ENCODE assay signal across 22 cellular contexts in genomic region chr6:143739341-143739851, GRCh38.
DNase-seq lines count a peak whose midpoint lies in the region; ATAC-seq, FAIRE-seq and TF ChIP-seq lines count a peak whose summit lies in the region.
"Had no signal": no experiment of that assay in that cellular context is flagged by ENCODE, and none has a peak within 500 bp of the region (broad histone marks: within the 10 kb centered on the region; RNA-seq: fewer than 3 reads in every experiment).

No MANE protein-coding gene starts in this region.

- no peak for TF ChIP-seq POLR2A in right lobe of liver (IDR thresholded peaks at IDR 0.05)

- WGBS in right lobe of liver (ENCODE audit: insufficient coverage, low coverage, low lambda C conversion rate, missing lambda C conversion rate), result 92% methylated on average over 7 of the region's 13 CpGs

- peaks cover 11% of the 10 kb centered on the region for H3K36me3 Mint-ChIP-seq in activated CD4-positive, alpha-beta T cell treated with anti-CD3 and anti-CD28 coated beads, Interleukin-2, amount 10 ng/mL, durations not matched to agents 24 days and 14 days (ENCODE audit: low read depth)
- H3K36me3 Mint-ChIP-seq in CD4-positive, CD25-positive, alpha-beta regulatory T cell, result peaks cover 14% of the 10 kb centered on the region
- H3K36me3 Mint-ChIP-seq in T-helper 1 cell treated with Interleukin-12 subunit alpha and Interleukin-12 subunit beta and Interleukin-4 antibody, amounts not matched to agents 30 μg/mL and 1 μg/mL, for 36 hours (ENCODE audit: low read depth), result peaks cover 6% of the 10 kb centered on the region

- H3K27ac Mint-ChIP-seq in activated CD4-positive, alpha-beta T cell treated with anti-CD3 and anti-CD28 coated beads, Interleukin-2, amount 10 ng/mL, durations not matched to agents 24 days and 14 days, result no peak overlapping the region
- peak overlapping the region in 1 of 3 donors; percentile 20 for H3K27ac Mint-ChIP-seq in CD4-positive, CD25-positive, alpha-beta regulatory T cell
- peak overlapping the region; percentile 76 for H3K27ac Mint-ChIP-seq in T-helper 1 cell treated with Interleukin-12 subunit alpha and Interleukin-12 subunit beta and Interleukin-4 antibody, amounts not matched to agents 30 μg/mL and 1 μg/mL, for 36 hours

- no peak for FAIRE-seq in frontal cortex (lab: Jason Lieb, UNC)
- FAIRE-seq: GM19239 had no signal

- intact Hi-C loops in activated CD4-positive, alpha-beta T cell treated with anti-CD3 and anti-CD28 coated beads, Interleukin-2, amount 10 ng/mL, durations not matched to agents 24 days and 14 days (cut with micrococcal nuclease), result no loop called here
- intact Hi-C loops in right lobe of liver (cut with DNase I), result no loop called here

- H3K4me3 ChIP-seq in CD4-positive, CD25-positive, alpha-beta regulatory T cell (ENCODE audit: low read depth, low read length), result peak overlapping the region; percentile 26
- H3K4me3 ChIP-seq in neutrophil (ENCODE audit: low read depth in 1 of 2, low read length in 1 of 2), result no peak overlapping the region
- no peak overlapping the region for H3K4me3 ChIP-seq in right lobe of liver
- H3K4me3 ChIP-seq: BLaER1 treated with 17β-estradiol and CSF1 and Interleukin-3, amounts not matched to agents 10 nM and 100 nM had no signal

- peaks cover 5% of the 10 kb centered on the region for H3K36me3 ChIP-seq in CD4-positive, CD25-positive, alpha-beta regulatory T cell (ENCODE audit: control insufficient read depth, insufficient read depth, low read length)
- H3K36me3 ChIP-seq in neutrophil (no peaks in the 10 kb centered on the region), right lobe of liver (no peaks in the 10 kb centered on the region)

- ATAC-seq in CD4-positive, CD25-positive, alpha-beta regulatory T cell (ENCODE audit: low read depth in 2 of 2), result peak; percentile 52 to 53
- ATAC-seq in right lobe of liver, result no peak

- H3K27me3 Mint-ChIP-seq in activated CD4-positive, alpha-beta T cell treated with anti-CD3 and anti-CD28 coated beads, Interleukin-2, amount 10 ng/mL, durations not matched to agents 24 days and 14 days, result no peaks in the 10 kb centered on the region
- no peaks in the 10 kb centered on the region for H3K27me3 Mint-ChIP-seq in CD4-positive, CD25-positive, alpha-beta regulatory T cell
- H3K27me3 Mint-ChIP-seq in T-helper 1 cell treated with Interleukin-12 subunit alpha and Interleukin-12 subunit beta and Interleukin-4 antibody, amounts not matched to agents 30 μg/mL and 1 μg/mL, for 36 hours (ENCODE audit: low read depth), result no peaks in the 10 kb centered on the region
- H3K27me3 Mint-ChIP-seq: CD8-positive, alpha-beta memory T cell had no signal

- no peaks in the 10 kb centered on the region for H3K27me3 ChIP-seq in CD4-positive, CD25-positive, alpha-beta regulatory T cell (ENCODE audit: control insufficient read depth, insufficient read depth, low read length)
- H3K27me3 ChIP-seq in neutrophil (no peaks in the 10 kb centered on the region), right lobe of liver (no peaks in the 10 kb centered on the region)
- H3K27me3 ChIP-seq: BLaER1 treated with 17β-estradiol and CSF1 and Interleukin-3, amounts not matched to agents 10 nM and 100 nM had no signal

- peaks cover 4% of the 10 kb centered on the region for H3K9me3 Mint-ChIP-seq in activated CD4-positive, alpha-beta T cell treated with anti-CD3 and anti-CD28 coated beads, Interleukin-2, amount 10 ng/mL, durations not matched to agents 24 days and 14 days
- peaks cover 0 to 1% (median 0%) of the 10 kb centered on the region in 7 donors for H3K9me3 Mint-ChIP-seq in CD4-positive, CD25-positive, alpha-beta regulatory T cell
- peaks cover 6% of the 10 kb centered on the region for H3K9me3 Mint-ChIP-seq in T-helper 1 cell treated with Interleukin-12 subunit alpha and Interleukin-12 subunit beta and Interleukin-4 antibody, amounts not matched to agents 30 μg/mL and 1 μg/mL, for 36 hours
- H3K9me3 Mint-ChIP-seq: CD8-positive, alpha-beta memory T cell had no signal

- H3K27ac ChIP-seq in CD4-positive, CD25-positive, alpha-beta regulatory T cell (ENCODE audit: insufficient read depth, low read length, poor library complexity, severe bottlenecking), result no peak overlapping the region
- peak overlapping the region; percentile 51 for H3K27ac ChIP-seq in neutrophil
- no peak overlapping the region for H3K27ac ChIP-seq in right lobe of liver

- no peaks in the 10 kb centered on the region for H3K9me3 ChIP-seq in CD4-positive, CD25-positive, alpha-beta regulatory T cell (ENCODE audit: control insufficient read depth in 2 of 2, low read length in 2 of 2)
- H3K9me3 ChIP-seq in neutrophil (no peaks in the 10 kb centered on the region), right lobe of liver (no peaks in the 10 kb centered on the region)

- TF ChIP-seq CTCF in neutrophil (IDR thresholded peaks at IDR 0.05) (no peak), right lobe of liver (IDR thresholded peaks at IDR 0.05) (no peak)

- peaks cover 16% of the 10 kb centered on the region for H3K4me1 Mint-ChIP-seq in activated CD4-positive, alpha-beta T cell treated with anti-CD3 and anti-CD28 coated beads, Interleukin-2, amount 10 ng/mL, durations not matched to agents 24 days and 14 days
- peaks cover 13 to 24% (median 16%) of the 10 kb centered on the region in 4 donors for H3K4me1 Mint-ChIP-seq in CD4-positive, CD25-positive, alpha-beta regulatory T cell
- H3K4me1 Mint-ChIP-seq in T-helper 1 cell treated with Interleukin-12 subunit alpha and Interleukin-12 subunit beta and Interleukin-4 antibody, amounts not matched to agents 30 μg/mL and 1 μg/mL, for 36 hours (ENCODE audit: low read depth), result peaks cover 13% of the 10 kb centered on the region

- no peak for DNase-seq in activated CD4-positive, alpha-beta T cell treated with anti-CD3 and anti-CD28 coated beads, Interleukin-2, amount 10 ng/mL, durations not matched to agents 24 days and 14 days
- no peak for DNase-seq in activated CD4-positive, alpha-beta T cell treated with anti-CD3 and anti-CD28 coated beads, Interleukin-2, amount 50 U/mL, for 48 hours
- DNase-seq in CD4-positive, CD25-positive, alpha-beta regulatory T cell, result peak in 1 of 3 donors; percentile 25
- DNase-seq in frontal cortex (ENCODE audit: low spot score in 2 of 2) (no peak), right lobe of liver (no peak), DMS53 treated with DMSO at 0.1 percent for 48 hours (lab: John Stamatoyannopoulos, UW; ENCODE audit: unreplicated experiment) (no peak)
- DNase-seq: 8988T; CD8-positive, alpha-beta memory T cell; DMS53; EL; GF-D8; Kasumi-1; NCI-H1694; NCI-H2081 treated with DMSO at 0.1 percent for 48 hours; NCI-H446; NCI-H526; OCI-M1; SHP77 had no signal

- peak overlapping the region; percentile 9 for H3K4me3 Mint-ChIP-seq in activated CD4-positive, alpha-beta T cell treated with anti-CD3 and anti-CD28 coated beads, Interleukin-2, amount 10 ng/mL, durations not matched to agents 24 days and 14 days
- H3K4me3 Mint-ChIP-seq in CD4-positive, CD25-positive, alpha-beta regulatory T cell, result peak overlapping the region in 3 of 4 donors; percentile 10 to 31 (median 21)
- no peak overlapping the region for H3K4me3 Mint-ChIP-seq in T-helper 1 cell treated with Interleukin-12 subunit alpha and Interleukin-12 subunit beta and Interleukin-4 antibody, amounts not matched to agents 30 μg/mL and 1 μg/mL, for 36 hours
- H3K4me3 Mint-ChIP-seq: CD8-positive, alpha-beta memory T cell had no signal

- H3K4me1 ChIP-seq in CD4-positive, CD25-positive, alpha-beta regulatory T cell (ENCODE audit: control insufficient read depth, insufficient read depth, low read length, poor library complexity, severe bottlenecking), result no peaks in the 10 kb centered on the region
- H3K4me1 ChIP-seq in neutrophil (ENCODE audit: control insufficient read depth in 1 of 2, insufficient read depth in 1 of 2, low read depth in 1 of 2, low read length in 1 of 2), result peaks cover 43 to 75% of the 10 kb centered on the region in 2 experiments
- peaks cover 0 to 21% (median 0%) of the 10 kb centered on the region in 4 donors for H3K4me1 ChIP-seq in right lobe of liver

Comparison
In these comparisons a context has a peak if more than half of its experiments do, and no peak if none do; other contexts are left out.
1. ATAC-seq: peak in CD4-positive, CD25-positive, alpha-beta regulatory T cell (2 of 2); none in right lobe of liver (0 of 4).